Comparison of ENCODE assay signal across 20 cellular contexts in the genomic region with DNA sequence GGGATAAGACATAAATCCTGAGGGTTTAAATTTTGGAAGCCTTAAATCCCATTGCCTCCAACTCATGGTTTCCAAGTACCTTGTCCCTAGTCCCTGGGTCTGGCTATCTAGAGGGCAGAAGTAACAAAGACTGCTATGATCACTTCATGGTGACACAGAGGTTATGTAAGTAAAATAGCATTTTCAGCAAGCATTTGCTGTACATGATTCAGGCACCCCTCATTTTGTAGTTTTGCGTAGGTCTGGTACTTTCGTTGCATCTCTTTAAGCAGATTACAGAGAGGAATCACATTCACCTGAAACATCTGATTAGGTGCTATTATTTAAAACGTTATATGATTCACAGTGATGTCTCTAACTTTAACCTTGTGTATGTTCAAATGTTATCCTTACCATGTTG.
"Had no signal": no experiment of that assay in that cellular context is flagged by ENCODE, and none has a peak within 500 bp of the region (broad histone marks: within the 10 kb centered on the region; RNA-seq: fewer than 3 reads in every experiment).

No MANE protein-coding gene starts in this region.

- DNase-seq: stimulated activated CD4-positive, alpha-beta T cell treated with anti-CD3 and anti-CD28 coated beads, Interleukin-2, amount 100 ng/mL, for 48 hours; stimulated activated CD4-positive, alpha-beta T cell treated with anti-CD3 and anti-CD28 coated beads, Interleukin-4, amount 100 ng/mL, for 1 hour; stimulated activated CD4-positive, alpha-beta T cell treated with anti-CD3 and anti-CD28 coated beads, Interleukin-4, amount 100 ng/mL, for 24 hours; stimulated activated CD4-positive, alpha-beta T cell treated with anti-CD3 and anti-CD28 coated beads, Interleukin-4, amount 100 ng/mL, for 4 hours; stimulated activated CD8-positive, alpha-beta memory T cell treated with anti-CD3 and anti-CD28 coated beads, Interleukin-4, amount 100 ng/mL, for 48 hours; stimulated activated naive B cell treated with anti-CD40 and anti-IgM and Interleukin-4, amounts not matched to agents 10 μg/mL and 1 μg/mL and 100 μg/mL, for 72 hours; stimulated activated naive CD4-positive, alpha-beta T cell; stimulated activated naive CD4-positive, alpha-beta T cell treated with Interleukin-2 at 50 U/mL for 16 hours; stimulated activated naive CD8-positive, alpha-beta T cell treated with anti-CD3 and anti-CD28 coated beads, Interleukin-15, amount 100 ng/mL, for 72 hours; stimulated activated naive CD8-positive, alpha-beta T cell treated with anti-CD3 and anti-CD28 coated beads, Interleukin-15, Interleukin-2, amounts not matched to agents 100 U/mL and 50 U/mL, for 24 hours; stomach; substantia nigra; testis; thyroid gland; tibial artery; transverse colon; trophoblast cell; upper lobe of left lung; upper lobe of right lung; uterus had no signal
